Comparison of ENCODE assay signal across 8 cellular contexts in the genomic region with DNA sequence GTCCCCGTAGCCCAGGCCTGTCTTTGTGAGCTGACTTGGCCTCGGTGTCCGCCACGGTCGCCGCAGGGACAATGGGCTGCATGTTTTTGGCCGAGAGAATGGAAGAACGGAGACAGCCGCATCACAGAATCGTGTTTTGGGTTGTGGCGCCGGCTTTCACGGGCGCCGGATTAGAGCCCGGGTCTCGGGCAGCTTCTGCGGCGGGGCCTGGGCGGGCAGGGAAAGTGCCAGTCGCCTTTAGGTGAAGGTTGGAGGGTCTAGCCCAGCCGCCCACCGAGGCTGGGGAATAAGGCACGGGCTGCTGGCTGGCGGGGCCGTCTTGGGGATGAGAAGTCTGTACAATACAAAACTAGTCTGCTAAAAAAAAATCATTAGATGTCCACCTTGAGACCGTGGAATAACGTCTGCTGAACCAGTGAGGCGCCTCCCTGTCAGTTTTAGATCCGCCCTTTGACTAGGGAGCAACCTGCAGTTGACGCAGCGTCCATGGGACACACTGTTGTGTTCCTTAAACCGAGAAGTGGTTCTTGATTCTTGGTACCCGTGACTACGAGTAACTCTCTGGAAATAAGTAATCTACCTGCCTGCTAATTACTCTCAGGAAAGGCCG. TPM values are rescaled to one million over a fixed set of nuclear protein-coding genes. Genes with fewer than 3 reads are reported as not detected.
DNase-seq lines count a peak whose midpoint lies in the region; ATAC-seq, FAIRE-seq and TF ChIP-seq lines count a peak whose summit lies in the region.

No MANE protein-coding gene starts in this region.

- H3K4me2 ChIP-seq in Loucy (ENCODE audit: low read depth, low read length, poor library complexity, severe bottlenecking) = peak overlapping the region; percentile 78
- peak overlapping the region; percentile 97 for H3K4me2 ChIP-seq in smooth muscle cell

- peak; percentile 13 for DNase-seq in H54 (ENCODE audit: insufficient read length, low spot score)
- peak in 2 of 3 donors; percentile 39 to 51 for DNase-seq in immature natural killer cell
- no peak for DNase-seq in smooth muscle cell (lab: John Stamatoyannopoulos, UW; ENCODE audit: unreplicated experiment)

- no peaks in the 10 kb centered on the region for H3K27me3 ChIP-seq in Loucy (ENCODE audit: insufficient read depth, low read length, poor library complexity, severe bottlenecking)
- no peaks in the 10 kb centered on the region for H3K27me3 ChIP-seq in smooth muscle cell (ENCODE audit: low read depth)

- peak overlapping the region; percentile 91 for H3K4me3 ChIP-seq in Loucy (ENCODE audit: low read length, poor library complexity, severe bottlenecking)
- H3K4me3 ChIP-seq in smooth muscle cell = peak overlapping the region; percentile 68

- H3K36me3 Mint-ChIP-seq in T-helper 1 cell treated with Interleukin-12 subunit alpha and Interleukin-12 subunit beta and Interleukin-4 antibody, amounts not matched to agents 30 μg/mL and 1 μg/mL, for 36 hours (ENCODE audit: low read depth) = peaks cover 39% of the 10 kb centered on the region
- peaks cover 61% of the 10 kb centered on the region for H3K36me3 Mint-ChIP-seq in brain
- H3K36me3 Mint-ChIP-seq in immature natural killer cell = peaks cover 0 to 12% (median 5%) of the 10 kb centered on the region in 3 donors

- H3K4me1 ChIP-seq in ES-I3 (ENCODE audit: insufficient read depth, low read length) = peaks cover 6% of the 10 kb centered on the region; the same call in 1 of the 2 replicates
- peaks cover 67% of the 10 kb centered on the region for H3K4me1 ChIP-seq in Loucy (ENCODE audit: insufficient read depth, low read length, poor library complexity, severe bottlenecking)
- peaks cover 37% of the 10 kb centered on the region for H3K4me1 ChIP-seq in smooth muscle cell (ENCODE audit: low read depth)

- H2AFZ ChIP-seq in Loucy (ENCODE audit: low read length) = peak overlapping the region; percentile 84
- peak overlapping the region; percentile 44 for H2AFZ ChIP-seq in smooth muscle cell (ENCODE audit: low read depth)

- peak; percentile 91 for FAIRE-seq in H54 (lab: Jason Lieb, UNC)

- H4K20me1 ChIP-seq in Loucy (ENCODE audit: insufficient read depth, low read length, poor library complexity, severe bottlenecking) = peaks cover 52% of the 10 kb centered on the region
- H4K20me1 ChIP-seq in smooth muscle cell (ENCODE audit: low read depth) = peaks cover 24% of the 10 kb centered on the region

- peaks cover 38% of the 10 kb centered on the region for H3K4me1 Mint-ChIP-seq in T-helper 1 cell treated with Interleukin-12 subunit alpha and Interleukin-12 subunit beta and Interleukin-4 antibody, amounts not matched to agents 30 μg/mL and 1 μg/mL, for 36 hours (ENCODE audit: low read depth)
- H3K4me1 Mint-ChIP-seq in brain = peaks cover 78% of the 10 kb centered on the region
- peaks cover 52 to 96% of the 10 kb centered on the region in 2 donors for H3K4me1 Mint-ChIP-seq in immature natural killer cell

- H3K79me2 ChIP-seq in Loucy (ENCODE audit: insufficient read depth, low read length) = peaks cover 81% of the 10 kb centered on the region
- H3K79me2 ChIP-seq in smooth muscle cell (ENCODE audit: low read depth) = peaks cover 70% of the 10 kb centered on the region

- no peaks in the 10 kb centered on the region for H3K27me3 Mint-ChIP-seq in T-helper 1 cell treated with Interleukin-12 subunit alpha and Interleukin-12 subunit beta and Interleukin-4 antibody, amounts not matched to agents 30 μg/mL and 1 μg/mL, for 36 hours (ENCODE audit: low read depth)
- peaks cover 11% of the 10 kb centered on the region for H3K27me3 Mint-ChIP-seq in brain
- H3K27me3 Mint-ChIP-seq in immature natural killer cell (ENCODE audit: low read depth in 3 of 3) = peaks cover 12 to 21% (median 14%) of the 10 kb centered on the region in 3 donors

- WGBS in smooth muscle cell (ENCODE audit: low lambda C conversion rate) = under 1% methylated on average over 34 of the region's 36 CpGs

- H3K36me3 ChIP-seq in ES-I3 (ENCODE audit: insufficient read depth, low read length) (no peaks in the 10 kb centered on the region), Loucy (ENCODE audit: insufficient read depth, low read length) (peaks cover 1% of the 10 kb centered on the region; the same call in 1 of the 2 replicates), smooth muscle cell (ENCODE audit: low read depth) (peaks cover 11% of the 10 kb centered on the region)

- H3K9me3 ChIP-seq in ES-I3 (ENCODE audit: control insufficient read depth, insufficient read depth, low read length) (no peaks in the 10 kb centered on the region), Loucy (ENCODE audit: insufficient read depth, low read depth, low read length) (no peaks in the 10 kb centered on the region), smooth muscle cell (replicated peaks; ENCODE audit: low read depth) (no peaks in the 10 kb centered on the region)

- H3K9me2 ChIP-seq in Loucy (replicated peaks; ENCODE audit: low read depth, low read length) = no peaks in the 10 kb centered on the region

- H3K9ac ChIP-seq in ES-I3 (ENCODE audit: low read depth, low read length) (peak overlapping the region; percentile 76), Loucy (ENCODE audit: low read depth, low read length, poor library complexity, severe bottlenecking) (peak overlapping the region; percentile 86), smooth muscle cell (ENCODE audit: low read depth) (peak overlapping the region; percentile 95)

- H3F3A ChIP-seq in Loucy (ENCODE audit: low read depth) = no peaks in the 10 kb centered on the region
- H3F3A ChIP-seq in smooth muscle cell (ENCODE audit: low read depth) = no peaks in the 10 kb centered on the region

- TF ChIP-seq POLR2A in H54 (IDR thresholded peaks at IDR 0.05; ENCODE audit: low read depth, low read length) = no peak

- ATAC-seq in GM18520 (IDR thresholded peaks at IDR 0.05; ENCODE audit: unreplicated experiment) = no peak

- peak overlapping the region; percentile 96 for H3K27ac Mint-ChIP-seq in T-helper 1 cell treated with Interleukin-12 subunit alpha and Interleukin-12 subunit beta and Interleukin-4 antibody, amounts not matched to agents 30 μg/mL and 1 μg/mL, for 36 hours
- H3K27ac Mint-ChIP-seq in brain (peak overlapping the region; percentile 98 to 100 (median 99)), immature natural killer cell (peak overlapping the region; percentile 98 to 100 (median 99))

- peaks cover 4% of the 10 kb centered on the region for H3K9me3 Mint-ChIP-seq in T-helper 1 cell treated with Interleukin-12 subunit alpha and Interleukin-12 subunit beta and Interleukin-4 antibody, amounts not matched to agents 30 μg/mL and 1 μg/mL, for 36 hours
- H3K9me3 Mint-ChIP-seq in brain = peaks cover 5 to 6% (median 6%) of the 10 kb centered on the region in 5 experiments
- H3K9me3 Mint-ChIP-seq in immature natural killer cell = no peaks in the 10 kb centered on the region

- H3K4me3 Mint-ChIP-seq in T-helper 1 cell treated with Interleukin-12 subunit alpha and Interleukin-12 subunit beta and Interleukin-4 antibody, amounts not matched to agents 30 μg/mL and 1 μg/mL, for 36 hours = peak overlapping the region; percentile 93
- H3K4me3 Mint-ChIP-seq in brain = peak overlapping the region; percentile 94 to 98 (median 96)
- peak overlapping the region; percentile 92 to 100 (median 95) for H3K4me3 Mint-ChIP-seq in immature natural killer cell

- peak overlapping the region; percentile 94 for H3K27ac ChIP-seq in smooth muscle cell (ENCODE audit: low read depth)

- no peak for TF ChIP-seq CTCF in Loucy (conservative IDR thresholded peaks at IDR 0.05; ENCODE audit: low read length)
- TF ChIP-seq CTCF in brain (conservative IDR thresholded peaks at IDR 0.05) = no peak
- no peak for TF ChIP-seq CTCF in smooth muscle cell (IDR thresholded peaks at IDR 0.05; ENCODE audit: borderline replicate concordance, insufficient read depth, poor library complexity, severe bottlenecking)

RNA-seq across cellular contexts. Expression of a gene that starts 0.6 kb away (rescaled TPM):
- polyA plus RNA-seq in brain (ENCODE audit: insufficient read depth, low read depth, low replicate concordance) (13.5 TPM), immature natural killer cell (10 to 100 TPM; 40.7 to 71.3 (median 51.5) TPM), smooth muscle cell (40.4 and 46.1 TPM in 2 replicates)
- 74.7 and 84.1 TPM in 2 replicates for total RNA-seq in smooth muscle cell

RNA-seq across cellular contexts. Expression of a gene that starts 0.7 kb away (rescaled TPM):
- polyA plus RNA-seq in brain (ENCODE audit: insufficient read depth, low read depth, low replicate concordance) (7.6 TPM), immature natural killer cell (10 to 100 TPM in 2 of 3 donors, 1 to 10 TPM in 1; 5.5 to 21.3 (median 13.2) TPM), smooth muscle cell (8.2 and 9.4 TPM in 2 replicates)
- 32.5 and 45.0 TPM in 2 replicates for total RNA-seq in smooth muscle cell

RNA-seq across cellular contexts. Expression of a gene that starts 44.3 kb away (rescaled TPM):
- polyA plus RNA-seq in brain (ENCODE audit: insufficient read depth, low read depth, low replicate concordance) (11.8 TPM), immature natural killer cell (10 to 100 TPM; 16.8 to 35.4 (median 31.7) TPM), smooth muscle cell (18.6 and 26.0 TPM in 2 replicates)
- total RNA-seq in smooth muscle cell = 50.1 and 52.5 TPM in 2 replicates
